In the genomic region with DNA sequence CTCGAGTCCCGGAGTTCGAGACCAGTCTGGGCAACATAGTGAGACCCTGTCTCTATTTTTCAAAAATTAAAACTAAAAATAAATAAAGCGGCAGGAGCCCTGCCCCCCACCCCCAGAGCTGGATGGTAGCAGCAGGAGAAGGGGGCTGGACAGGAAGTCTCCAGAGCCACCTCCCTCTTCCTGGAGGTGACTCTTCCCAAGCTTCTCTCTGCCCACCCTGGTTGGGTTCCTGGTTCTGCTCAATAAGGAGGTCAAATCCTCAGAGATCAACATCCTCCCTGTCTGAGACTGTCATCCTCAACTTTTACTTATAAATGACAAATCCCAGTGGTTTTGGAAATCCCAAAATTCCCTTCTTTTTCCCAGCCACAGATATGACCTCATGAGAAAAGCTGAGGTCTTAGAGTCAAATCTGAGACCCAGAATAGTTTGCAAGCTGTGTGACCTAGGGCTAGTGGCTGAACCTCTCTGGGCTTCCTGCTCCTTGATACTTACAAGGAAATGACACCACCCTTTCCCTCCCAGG, we compare ENCODE assay signal across 8 cellular contexts. TPM values are rescaled to one million over a fixed set of nuclear protein-coding genes. Genes with fewer than 3 reads are reported as not detected.
DNase-seq lines count a peak whose midpoint lies in the region; TF ChIP-seq lines count a peak whose summit lies in the region.

No MANE protein-coding gene starts in this region.

- POLR2A ChIA-PET in SK-N-SH (lab: Yijun Ruan, JAX) = interaction anchor here (1.0 to 1.6 kb wide), 2 partner anchors 11 to 12 kb away, joined by 4 read pairs; no protein-coding TSS in a partner anchor

- TF ChIP-seq CTCF in SK-N-SH (IDR thresholded peaks at IDR 0.05) = no peak
- TF ChIP-seq CTCF in foreskin fibroblast (IDR thresholded peaks at IDR 0.05; ENCODE audit: low read depth, low read length) = no peak
- TF ChIP-seq CTCF in parathyroid adenoma (IDR thresholded peaks at IDR 0.05) = no peak
- no peak for TF ChIP-seq CTCF in GM20000 (IDR thresholded peaks at IDR 0.05; ENCODE audit: extremely low read depth, missing control alignments)

- H3K4me1 ChIP-seq in SK-N-SH (ENCODE audit: control insufficient read depth in 1 of 2, insufficient read depth in 2 of 2, low read depth in 1 of 2, low read length in 1 of 2) (peaks cover 33 to 38% of the 10 kb centered on the region in 2 experiments), parathyroid adenoma (peaks cover 32% of the 10 kb centered on the region)

- TF ChIP-seq EP300 in SK-N-SH (IDR thresholded peaks at IDR 0.05; ENCODE audit: borderline replicate concordance in 1 of 2, low read depth in 1 of 2, low read length in 1 of 2) = no peak

- in situ Hi-C loops in Caki2 (cut with HindIII; ENCODE audit: low pct_unique_long_range_greater_than_20kb, low sequenced_read_pairs) = loop anchor here (10.0 kb wide), 2 partner anchors 132 to 138 kb away; a partner anchor contains a TSS

- DNase-seq in Caki2 (ENCODE audit: low read depth) = peak; percentile 34
- no peak for DNase-seq in SK-N-SH
- no peak for DNase-seq in foreskin fibroblast
- no peak for DNase-seq in GM20000 (ENCODE audit: low spot score)
- no peak for DNase-seq in COLO829 (ENCODE audit: low spot score)
- no peak for DNase-seq in stimulated activated CD4-positive, alpha-beta T cell treated with anti-CD3 and anti-CD28 coated beads, Interleukin-1b, Interleukin-23, amount 100 ng/mL, for 48 hours
- no peak for DNase-seq in NCI-H226

- peak overlapping the region; percentile 91 for H3K4me2 ChIP-seq in SK-N-SH
- H3K4me2 ChIP-seq in parathyroid adenoma (ENCODE audit: low read length) = peak overlapping the region; percentile 77

- H3K4me3 ChIP-seq in SK-N-SH (ENCODE audit: low read depth in 2 of 2, low read length in 1 of 2) (peak overlapping the region; percentile 55 to 74), foreskin fibroblast (ENCODE audit: low read depth in 1 of 2, low read length in 2 of 2) (peak overlapping the region; percentile 53 to 55), parathyroid adenoma (ENCODE audit: low read depth, low read length) (peak overlapping the region; percentile 51)

- TF ChIP-seq RAD21 in SK-N-SH (IDR thresholded peaks at IDR 0.05; ENCODE audit: low read length) = no peak

- H4K20me1 ChIP-seq in SK-N-SH (ENCODE audit: insufficient read depth) = no peaks in the 10 kb centered on the region

- H3K27me3 ChIP-seq in SK-N-SH (ENCODE audit: insufficient read depth) (no peaks in the 10 kb centered on the region), parathyroid adenoma (ENCODE audit: control insufficient read depth, insufficient read depth, low read length) (no peaks in the 10 kb centered on the region)

- 83% methylated on average over 4 of the region's 4 CpGs for WGBS in SK-N-SH (ENCODE audit: low lambda C conversion rate)

- H2AFZ ChIP-seq in SK-N-SH (ENCODE audit: low read depth) (no peak overlapping the region), parathyroid adenoma (no peak overlapping the region)

- peaks cover 39% of the 10 kb centered on the region for H3F3A ChIP-seq in SK-N-SH (replicated peaks; ENCODE audit: insufficient read depth)

- H3K9ac ChIP-seq in SK-N-SH = peak overlapping the region; percentile 75
- no peak overlapping the region for H3K9ac ChIP-seq in parathyroid adenoma

- CTCF ChIA-PET in SK-N-SH (lab: Yijun Ruan, JAX) = interaction anchor here (1.0 to 19.4 kb wide), 4 partner anchors 10 to 21 kb away, joined by 4 to 190 read pairs (median 5); no protein-coding TSS in a partner anchor

- H3K79me2 ChIP-seq in SK-N-SH (ENCODE audit: insufficient read depth) (peaks cover 11% of the 10 kb centered on the region), parathyroid adenoma (no peaks in the 10 kb centered on the region)

- H3K9me3 ChIP-seq in SK-N-SH = no peaks in the 10 kb centered on the region
- H3K9me3 ChIP-seq in parathyroid adenoma (ENCODE audit: control insufficient read depth, low read length) = no peaks in the 10 kb centered on the region

- H3K9me2 ChIP-seq in SK-N-SH = no peaks in the 10 kb centered on the region

- H3K36me3 ChIP-seq in SK-N-SH (replicated peaks in 1 of 2; ENCODE audit: control insufficient read depth in 1 of 2, insufficient read depth in 2 of 2, low read length in 1 of 2) (peaks cover 0 to 21% of the 10 kb centered on the region in 2 experiments), parathyroid adenoma (ENCODE audit: control insufficient read depth, insufficient read depth, low read length) (no peaks in the 10 kb centered on the region)

- H3K27ac ChIP-seq in SK-N-SH (ENCODE audit: low read depth in 2 of 2, low read length in 1 of 2) = peak overlapping the region; percentile 90 to 91
- H3K27ac ChIP-seq in parathyroid adenoma = peak overlapping the region; percentile 88

TF ChIP-seq in SK-N-SH, 30 proteins besides CTCF, POLR2A, EP300 and RAD21:
- peak; percentile 15; the same call in 1 of the 2 replicates for TF ChIP-seq GABPA (IDR thresholded peaks at IDR 0.05; ENCODE audit: low read depth)
- no peak for TF ChIP-seq RXRA (IDR thresholded peaks at IDR 0.05; ENCODE audit: borderline replicate concordance, low read depth)
- no peak for TF ChIP-seq MXI1 (IDR thresholded peaks at IDR 0.05; ENCODE audit: low read depth, low read length)
- TF ChIP-seq, protein P1, sequence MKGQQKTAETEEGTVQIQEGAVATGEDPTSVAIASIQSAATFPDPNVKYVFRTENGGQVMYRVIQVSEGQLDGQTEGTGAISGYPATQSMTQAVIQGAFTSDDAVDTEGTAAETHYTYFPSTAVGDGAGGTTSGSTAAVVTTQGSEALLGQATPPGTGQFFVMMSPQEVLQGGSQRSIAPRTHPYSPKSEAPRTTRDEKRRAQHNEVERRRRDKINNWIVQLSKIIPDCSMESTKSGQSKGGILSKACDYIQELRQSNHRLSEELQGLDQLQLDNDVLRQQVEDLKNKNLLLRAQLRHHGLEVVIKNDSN (IDR thresholded peaks at IDR 0.05; ENCODE audit: borderline replicate concordance, low read depth) = no peak
- no peak for TF ChIP-seq GATA2 (CRISPR knock-in tag; IDR thresholded peaks at IDR 0.05)
- TF ChIP-seq, protein P2, sequence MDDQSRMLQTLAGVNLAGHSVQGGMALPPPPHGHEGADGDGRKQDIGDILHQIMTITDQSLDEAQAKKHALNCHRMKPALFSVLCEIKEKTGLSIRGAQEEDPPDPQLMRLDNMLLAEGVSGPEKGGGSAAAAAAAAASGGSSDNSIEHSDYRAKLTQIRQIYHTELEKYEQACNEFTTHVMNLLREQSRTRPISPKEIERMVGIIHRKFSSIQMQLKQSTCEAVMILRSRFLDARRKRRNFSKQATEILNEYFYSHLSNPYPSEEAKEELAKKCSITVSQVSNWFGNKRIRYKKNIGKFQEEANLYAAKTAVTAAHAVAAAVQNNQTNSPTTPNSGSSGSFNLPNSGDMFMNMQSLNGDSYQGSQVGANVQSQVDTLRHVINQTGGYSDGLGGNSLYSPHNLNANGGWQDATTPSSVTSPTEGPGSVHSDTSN (IDR thresholded peaks at IDR 0.05) = no peak
- TF ChIP-seq RCOR1 (IDR thresholded peaks at IDR 0.05; ENCODE audit: low read length) = peak; percentile 47; the same call in 1 of the 2 replicates
- TF ChIP-seq, protein P3, sequence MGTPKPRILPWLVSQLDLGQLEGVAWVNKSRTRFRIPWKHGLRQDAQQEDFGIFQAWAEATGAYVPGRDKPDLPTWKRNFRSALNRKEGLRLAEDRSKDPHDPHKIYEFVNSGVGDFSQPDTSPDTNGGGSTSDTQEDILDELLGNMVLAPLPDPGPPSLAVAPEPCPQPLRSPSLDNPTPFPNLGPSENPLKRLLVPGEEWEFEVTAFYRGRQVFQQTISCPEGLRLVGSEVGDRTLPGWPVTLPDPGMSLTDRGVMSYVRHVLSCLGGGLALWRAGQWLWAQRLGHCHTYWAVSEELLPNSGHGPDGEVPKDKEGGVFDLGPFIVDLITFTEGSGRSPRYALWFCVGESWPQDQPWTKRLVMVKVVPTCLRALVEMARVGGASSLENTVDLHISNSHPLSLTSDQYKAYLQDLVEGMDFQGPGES (IDR thresholded peaks at IDR 0.05; ENCODE audit: low read depth, low read length) = no peak
- no peak for TF ChIP-seq SMC3 (IDR thresholded peaks at IDR 0.05; ENCODE audit: low read depth, low read length)

RNA-seq across cellular contexts. Expression of a gene that starts 1.0 kb away (rescaled TPM):
- 14.1 and 14.9 TPM in 2 replicates for total RNA-seq in Caki2 (2014; rRNA removed; shearing (Covaris generic); ENCODE audit: low replicate concordance)
- 47.4 and 47.7 TPM in 2 replicates for polyA plus RNA-seq in SK-N-SH (2012; rRNA removed)
- 20.7 and 30.3 TPM in 2 replicates for polyA plus RNA-seq in SK-N-SH (2012; cell fraction: cytosol; rRNA removed)
- polyA plus RNA-seq in SK-N-SH (2012; cell fraction: nucleus; rRNA removed) = 103 and 122 TPM in 2 replicates

RNA-seq across cellular contexts. Expression of a gene that starts 25.2 kb away (rescaled TPM):
- not detected in 2 replicates for total RNA-seq in Caki2 (2014; rRNA removed; shearing (Covaris generic); ENCODE audit: low replicate concordance)
- 0.02 TPM in 1 of 2 replicates, not detected in the other for polyA plus RNA-seq in SK-N-SH (2012; rRNA removed)
- polyA plus RNA-seq in SK-N-SH (2012; cell fraction: cytosol; rRNA removed) = 0.03 TPM in 2 replicates
- 0.01 and 0.04 TPM in 2 replicates for polyA plus RNA-seq in SK-N-SH (2012; cell fraction: nucleus; rRNA removed)

RNA-seq across cellular contexts. Expression of a gene that starts 37.3 kb away (rescaled TPM):
- total RNA-seq in Caki2 (2014; rRNA removed; shearing (Covaris generic); ENCODE audit: low replicate concordance) = 0.06 TPM in 1 of 2 replicates, not detected in the other
- polyA plus RNA-seq in SK-N-SH (2012; rRNA removed) = 0.33 and 0.39 TPM in 2 replicates
- polyA plus RNA-seq in SK-N-SH (2012; cell fraction: cytosol; rRNA removed) = 0.18 and 0.42 TPM in 2 replicates
- 0.42 and 0.60 TPM in 2 replicates for polyA plus RNA-seq in SK-N-SH (2012; cell fraction: nucleus; rRNA removed)

RNA-seq across cellular contexts. Expression of a gene that starts 57.0 kb away (rescaled TPM):
- total RNA-seq in Caki2 (2014; rRNA removed; shearing (Covaris generic); ENCODE audit: low replicate concordance) = 16.2 and 20.6 TPM in 2 replicates
- 22.6 and 29.9 TPM in 2 replicates for polyA plus RNA-seq in SK-N-SH (2012; rRNA removed)
- polyA plus RNA-seq in SK-N-SH (2012; cell fraction: cytosol; rRNA removed) = 14.6 and 19.9 TPM in 2 replicates
- polyA plus RNA-seq in SK-N-SH (2012; cell fraction: nucleus; rRNA removed) = 20.3 and 21.2 TPM in 2 replicates
